In genomic region chr1:44213222-44214112, GRCh38 we compare ENCODE assay signal across 7 cellular contexts. TPM values are rescaled to one million over a fixed set of nuclear protein-coding genes. Genes with fewer than 3 reads are reported as not detected.
A peak's percentile ranks its signal among the peaks of the same experiment; 100 is the strongest.
DNase-seq lines count a peak whose midpoint lies in the region; ATAC-seq and TF ChIP-seq lines count a peak whose summit lies in the region.

TSS of gene DMAP1 (plus strand) at chr1:44213471. CDS start at chr1:44213754, 283 bp downstream.

- H3K27me3 Mint-ChIP-seq in WTC11 (ENCODE audit: low read depth) (peaks cover 18% of the 10 kb centered on the region), immature natural killer cell (ENCODE audit: low read depth in 3 of 3) (peaks cover 2 to 11% (median 3%) of the 10 kb centered on the region in 3 donors)

- POLR2A ChIA-PET in WTC11 (lab: Charles Lee): interaction anchor here (0.6 to 0.9 kb wide), 2 partner anchors 9 to 10 kb away, joined by 3 to 4 read pairs; no protein-coding TSS in a partner anchor

- peak within 1 kb of the TSS; percentile 88 to 98 for H3K4me3 ChIP-seq in cardiac fibroblast (replicated peaks in 1 of 2; ENCODE audit: low read depth in 2 of 2, low read length in 2 of 2)

- CTCF ChIA-PET in WTC11 (lab: Charles Lee): interaction anchor here (0.6 to 2.3 kb wide), 11 partner anchors 43 to 464 kb away, joined by 3 to 16 read pairs (median 6); no protein-coding TSS in a partner anchor

- TF ChIP-seq POLR2A in GM18526 (IDR thresholded peaks at IDR 0.05; ENCODE audit: extremely low read depth, insufficient read length): peak; percentile 75

- ATAC-seq in HG03097 (IDR thresholded peaks at IDR 0.05; ENCODE audit: low FRiP score, unreplicated experiment): peak; percentile 51
- ATAC-seq in WTC11: peak; percentile 85

- H3K9me3 Mint-ChIP-seq in WTC11 (no peaks in the 10 kb centered on the region), immature natural killer cell (no peaks in the 10 kb centered on the region)

- peak; percentile 92 for DNase-seq in NCI-H2227 (lab: John Stamatoyannopoulos, UW; ENCODE audit: unreplicated experiment)
- DNase-seq in WTC11 (ENCODE audit: low spot score): peak; percentile 83
- peak; percentile 88 for DNase-seq in cardiac fibroblast (ENCODE audit: low read depth in 2 of 2)
- peak; percentile 81 to 87 (median 84) for DNase-seq in immature natural killer cell
- DNase-seq in smooth muscle cell of the brain vasculature (ENCODE audit: low read depth, low spot score): peak; percentile 54

- peaks cover 19% of the 10 kb centered on the region for H3K36me3 Mint-ChIP-seq in WTC11
- H3K36me3 Mint-ChIP-seq in immature natural killer cell: peaks cover 2 to 8% (median 2%) of the 10 kb centered on the region in 3 donors

- H3K27ac Mint-ChIP-seq in WTC11: no peak within 1 kb of the TSS
- peak within 1 kb of the TSS; percentile 92 to 97 (median 94) for H3K27ac Mint-ChIP-seq in immature natural killer cell

- H3K4me1 Mint-ChIP-seq in WTC11: peaks cover 9% of the 10 kb centered on the region
- peaks cover 37 to 58% of the 10 kb centered on the region in 2 donors for H3K4me1 Mint-ChIP-seq in immature natural killer cell

- H3K4me3 Mint-ChIP-seq in WTC11: peak within 1 kb of the TSS; percentile 96
- peak within 1 kb of the TSS; percentile 92 to 99 (median 95) for H3K4me3 Mint-ChIP-seq in immature natural killer cell

- TF ChIP-seq CTCF in WTC11 (IDR thresholded peaks at IDR 0.05) (no peak), cardiac fibroblast (IDR thresholded peaks at IDR 0.05; ENCODE audit: low read depth, low read length) (no peak)

TF ChIP-seq in WTC11, 78 proteins besides CTCF, POLR2A, EP300 and RAD21 (continues in another document):
- TF ChIP-seq ERG (CRISPR knock-in tag; IDR thresholded peaks at IDR 0.05) (no peak), ELF4 (CRISPR knock-in tag; IDR thresholded peaks at IDR 0.05; ENCODE audit: low read depth) (no peak), NFYB (CRISPR knock-in tag; conservative IDR thresholded peaks at IDR 0.05; ENCODE audit: low read depth) (0 out of 2 replicates have a peak, but pooled peaks have one; percentile 10), KAT7 (CRISPR knock-in tag; IDR thresholded peaks at IDR 0.05; ENCODE audit: borderline replicate concordance) (0 out of 2 replicates have a peak, but pooled peaks have one; percentile 72), ESRRA (CRISPR knock-in tag; IDR thresholded peaks at IDR 0.05; ENCODE audit: borderline replicate concordance) (no peak), TP53 (CRISPR knock-in tag; IDR thresholded peaks at IDR 0.05) (peak; percentile 78; the same call in 1 of the 2 replicates), ATF2 (CRISPR knock-in tag; IDR thresholded peaks at IDR 0.05; ENCODE audit: borderline replicate concordance, low read depth) (no peak), SOX15 (CRISPR knock-in tag; IDR thresholded peaks at IDR 0.05) (no peak), FOXP1 (CRISPR knock-in tag; IDR thresholded peaks at IDR 0.05; ENCODE audit: borderline replicate concordance) (no peak; the same call in 1 of the 2 replicates), TEAD1 (CRISPR knock-in tag; IDR thresholded peaks at IDR 0.05) (peak; percentile 91), ZNF219 (CRISPR knock-in tag; IDR thresholded peaks at IDR 0.05; ENCODE audit: borderline replicate concordance) (no peak), ZNF532 (CRISPR knock-in tag; IDR thresholded peaks at IDR 0.05; ENCODE audit: borderline replicate concordance) (no peak), SP1 (CRISPR knock-in tag; conservative IDR thresholded peaks at IDR 0.05) (peak; percentile 97)
- TF ChIP-seq, protein P1, sequence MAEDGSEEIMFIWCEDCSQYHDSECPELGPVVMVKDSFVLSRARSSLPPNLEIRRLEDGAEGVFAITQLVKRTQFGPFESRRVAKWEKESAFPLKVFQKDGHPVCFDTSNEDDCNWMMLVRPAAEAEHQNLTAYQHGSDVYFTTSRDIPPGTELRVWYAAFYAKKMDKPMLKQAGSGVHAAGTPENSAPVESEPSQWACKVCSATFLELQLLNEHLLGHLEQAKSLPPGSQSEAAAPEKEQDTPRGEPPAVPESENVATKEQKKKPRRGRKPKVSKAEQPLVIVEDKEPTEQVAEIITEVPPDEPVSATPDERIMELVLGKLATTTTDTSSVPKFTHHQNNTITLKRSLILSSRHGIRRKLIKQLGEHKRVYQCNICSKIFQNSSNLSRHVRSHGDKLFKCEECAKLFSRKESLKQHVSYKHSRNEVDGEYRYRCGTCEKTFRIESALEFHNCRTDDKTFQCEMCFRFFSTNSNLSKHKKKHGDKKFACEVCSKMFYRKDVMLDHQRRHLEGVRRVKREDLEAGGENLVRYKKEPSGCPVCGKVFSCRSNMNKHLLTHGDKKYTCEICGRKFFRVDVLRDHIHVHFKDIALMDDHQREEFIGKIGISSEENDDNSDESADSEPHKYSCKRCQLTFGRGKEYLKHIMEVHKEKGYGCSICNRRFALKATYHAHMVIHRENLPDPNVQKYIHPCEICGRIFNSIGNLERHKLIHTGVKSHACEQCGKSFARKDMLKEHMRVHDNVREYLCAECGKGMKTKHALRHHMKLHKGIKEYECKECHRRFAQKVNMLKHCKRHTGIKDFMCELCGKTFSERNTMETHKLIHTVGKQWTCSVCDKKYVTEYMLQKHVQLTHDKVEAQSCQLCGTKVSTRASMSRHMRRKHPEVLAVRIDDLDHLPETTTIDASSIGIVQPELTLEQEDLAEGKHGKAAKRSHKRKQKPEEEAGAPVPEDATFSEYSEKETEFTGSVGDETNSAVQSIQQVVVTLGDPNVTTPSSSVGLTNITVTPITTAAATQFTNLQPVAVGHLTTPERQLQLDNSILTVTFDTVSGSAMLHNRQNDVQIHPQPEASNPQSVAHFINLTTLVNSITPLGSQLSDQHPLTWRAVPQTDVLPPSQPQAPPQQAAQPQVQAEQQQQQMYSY (CRISPR knock-in tag; IDR thresholded peaks at IDR 0.05): 0 out of 2 replicates have a peak, but pooled peaks have one; percentile 27

RNA-seq across cellular contexts. Expression of gene DMAP1, which starts in this region (rescaled TPM):
- 40.9 to 44.4 TPM (median 42.3 TPM) in 3 replicates for total RNA-seq in WTC11 (2021)
- polyA plus RNA-seq in immature natural killer cell: 10 to 100 TPM; 29.4 to 44.3 (median 39.8) TPM

Comparison
In these comparisons a context has a peak if more than half of its experiments do, and no peak if none do; other contexts are left out.
1. Peak in every context shown above with its lines: DNase-seq, ATAC-seq and H3K4me3 ChIP-seq.